Comparison of ENCODE assay signal across 10 cellular contexts in the genomic region with DNA sequence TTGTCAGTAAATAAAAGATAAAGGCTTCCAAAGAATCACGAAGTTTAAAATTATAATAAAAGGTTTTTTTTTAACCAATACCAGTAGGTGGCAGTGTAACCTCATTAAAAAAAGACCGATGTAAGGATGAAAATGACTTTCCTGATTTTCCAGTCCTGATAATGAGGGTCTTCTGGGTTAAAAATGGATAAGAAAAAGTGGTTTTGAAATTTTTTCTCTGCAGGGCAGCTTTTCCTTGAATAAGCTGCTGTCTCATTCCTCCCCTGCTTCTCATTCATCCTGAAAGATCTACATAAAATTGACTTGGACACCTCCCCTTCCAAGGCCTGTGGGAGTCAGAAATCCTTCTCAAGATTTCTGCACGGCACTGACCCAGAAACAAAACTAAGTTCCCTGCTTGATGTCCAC. TPM values are rescaled to one million over a fixed set of nuclear protein-coding genes. Genes with fewer than 3 reads are reported as not detected.
DNase-seq lines count a peak whose midpoint lies in the region; ATAC-seq, FAIRE-seq and TF ChIP-seq lines count a peak whose summit lies in the region.
"Had no signal": no experiment of that assay in that cellular context is flagged by ENCODE, and none has a peak within 500 bp of the region (broad histone marks: within the 10 kb centered on the region; RNA-seq: fewer than 3 reads in every experiment).

No MANE protein-coding gene starts in this region.

- H3K36me3 Mint-ChIP-seq in activated T-helper 17 cell treated with anti-CD3 and anti-CD28 coated beads, Interleukin-2, amount 50 U/mL, for 72 hours (ENCODE audit: low read depth): no peaks in the 10 kb centered on the region

- no peaks in the 10 kb centered on the region for H3K27me3 ChIP-seq in suprapubic skin

- no peak overlapping the region for H3K4me3 ChIP-seq in suprapubic skin

- no peaks in the 10 kb centered on the region for H3K27me3 Mint-ChIP-seq in activated T-helper 17 cell treated with anti-CD3 and anti-CD28 coated beads, Interleukin-2, amount 50 U/mL, for 72 hours
- H3K27me3 Mint-ChIP-seq: IgD-negative memory B cell had no signal

- in situ Hi-C loops in Caki2 (cut with HindIII; ENCODE audit: low pct_unique_long_range_greater_than_20kb, low sequenced_read_pairs): no loop called here

- ATAC-seq in activated T-helper 17 cell treated with anti-CD3 and anti-CD28 coated beads, Interleukin-2, amount 50 U/mL, for 72 hours (replicated peaks): no peak
- no peak for ATAC-seq in HG02870 (IDR thresholded peaks at IDR 0.05; ENCODE audit: unreplicated experiment)

- H3K4me1 Mint-ChIP-seq in activated T-helper 17 cell treated with anti-CD3 and anti-CD28 coated beads, Interleukin-2, amount 50 U/mL, for 72 hours: no peaks in the 10 kb centered on the region

- no peak overlapping the region for H3K27ac Mint-ChIP-seq in activated T-helper 17 cell treated with anti-CD3 and anti-CD28 coated beads, Interleukin-2, amount 50 U/mL, for 72 hours
- H3K27ac Mint-ChIP-seq: IgD-negative memory B cell had no signal

- FAIRE-seq in GM12891 (lab: Jason Lieb, UNC): no peak
- FAIRE-seq: keratinocyte had no signal

- no peak for TF ChIP-seq POLR2A in suprapubic skin (IDR thresholded peaks at IDR 0.05)
- TF ChIP-seq POLR2A in GM12891 (IDR thresholded peaks at IDR 0.05; ENCODE audit: low read depth, low read length): no peak

- no peak overlapping the region for H3K27ac ChIP-seq in suprapubic skin

- no peaks in the 10 kb centered on the region for H3K9me3 ChIP-seq in suprapubic skin

- peak; percentile 3 to 16 for TF ChIP-seq CTCF in suprapubic skin (IDR thresholded peaks at IDR 0.05)

- H3K36me3 ChIP-seq in suprapubic skin: no peaks in the 10 kb centered on the region

- H3K9me3 Mint-ChIP-seq in activated T-helper 17 cell treated with anti-CD3 and anti-CD28 coated beads, Interleukin-2, amount 50 U/mL, for 72 hours: peaks cover 3% of the 10 kb centered on the region

- peak; percentile 17 for DNase-seq in Caki2 (ENCODE audit: low read depth)
- DNase-seq in SHP77 (lab: John Stamatoyannopoulos, UW): peak; percentile 26 to 35
- DNase-seq in glomerular endothelial cell (ENCODE audit: extremely low read depth, low read depth, low spot score): peak; percentile 16
- DNase-seq in suprapubic skin (ENCODE audit: low spot score in 2 of 2): no peak
- DNase-seq in GM12891 (ENCODE audit: insufficient read length, low spot score): no peak

- TF ChIP-seq RAD21 in Ishikawa (IDR thresholded peaks at IDR 0.05; ENCODE audit: low read depth): peak; percentile 46

- peaks cover 13% of the 10 kb centered on the region for H3K4me1 ChIP-seq in suprapubic skin

- H3K4me3 Mint-ChIP-seq in activated T-helper 17 cell treated with anti-CD3 and anti-CD28 coated beads, Interleukin-2, amount 50 U/mL, for 72 hours: no peak overlapping the region
- H3K4me3 Mint-ChIP-seq: IgD-negative memory B cell had no signal

- no peak for TF ChIP-seq EP300 in Ishikawa (IDR thresholded peaks at IDR 0.05; ENCODE audit: borderline replicate concordance)
- no peak for TF ChIP-seq EP300 in suprapubic skin (IDR thresholded peaks at IDR 0.05)

- WGBS in suprapubic skin: 12% methylated on average over 3 of the region's 3 CpGs

TF ChIP-seq in Ishikawa, 13 proteins besides CTCF, POLR2A, EP300 and RAD21:
- TF ChIP-seq, protein P1, sequence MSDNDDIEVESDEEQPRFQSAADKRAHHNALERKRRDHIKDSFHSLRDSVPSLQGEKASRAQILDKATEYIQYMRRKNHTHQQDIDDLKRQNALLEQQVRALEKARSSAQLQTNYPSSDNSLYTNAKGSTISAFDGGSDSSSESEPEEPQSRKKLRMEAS (IDR thresholded peaks at IDR 0.05): no peak
- TF ChIP-seq CEBPB (IDR thresholded peaks at IDR 0.05): no peak
- TF ChIP-seq, protein P2, sequence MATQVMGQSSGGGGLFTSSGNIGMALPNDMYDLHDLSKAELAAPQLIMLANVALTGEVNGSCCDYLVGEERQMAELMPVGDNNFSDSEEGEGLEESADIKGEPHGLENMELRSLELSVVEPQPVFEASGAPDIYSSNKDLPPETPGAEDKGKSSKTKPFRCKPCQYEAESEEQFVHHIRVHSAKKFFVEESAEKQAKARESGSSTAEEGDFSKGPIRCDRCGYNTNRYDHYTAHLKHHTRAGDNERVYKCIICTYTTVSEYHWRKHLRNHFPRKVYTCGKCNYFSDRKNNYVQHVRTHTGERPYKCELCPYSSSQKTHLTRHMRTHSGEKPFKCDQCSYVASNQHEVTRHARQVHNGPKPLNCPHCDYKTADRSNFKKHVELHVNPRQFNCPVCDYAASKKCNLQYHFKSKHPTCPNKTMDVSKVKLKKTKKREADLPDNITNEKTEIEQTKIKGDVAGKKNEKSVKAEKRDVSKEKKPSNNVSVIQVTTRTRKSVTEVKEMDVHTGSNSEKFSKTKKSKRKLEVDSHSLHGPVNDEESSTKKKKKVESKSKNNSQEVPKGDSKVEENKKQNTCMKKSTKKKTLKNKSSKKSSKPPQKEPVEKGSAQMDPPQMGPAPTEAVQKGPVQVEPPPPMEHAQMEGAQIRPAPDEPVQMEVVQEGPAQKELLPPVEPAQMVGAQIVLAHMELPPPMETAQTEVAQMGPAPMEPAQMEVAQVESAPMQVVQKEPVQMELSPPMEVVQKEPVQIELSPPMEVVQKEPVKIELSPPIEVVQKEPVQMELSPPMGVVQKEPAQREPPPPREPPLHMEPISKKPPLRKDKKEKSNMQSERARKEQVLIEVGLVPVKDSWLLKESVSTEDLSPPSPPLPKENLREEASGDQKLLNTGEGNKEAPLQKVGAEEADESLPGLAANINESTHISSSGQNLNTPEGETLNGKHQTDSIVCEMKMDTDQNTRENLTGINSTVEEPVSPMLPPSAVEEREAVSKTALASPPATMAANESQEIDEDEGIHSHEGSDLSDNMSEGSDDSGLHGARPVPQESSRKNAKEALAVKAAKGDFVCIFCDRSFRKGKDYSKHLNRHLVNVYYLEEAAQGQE (IDR thresholded peaks at IDR 0.05; ENCODE audit: low read depth): no peak

TF ChIP-seq in GM12891, 5 proteins besides CTCF, POLR2A, EP300 and RAD21:
- TF ChIP-seq TAF1 (IDR thresholded peaks at IDR 0.05; ENCODE audit: low read depth, low read length) (no peak), PAX5 (IDR thresholded peaks at IDR 0.05; ENCODE audit: insufficient read depth, low read length, severe bottlenecking) (no peak)

RNA-seq across cellular contexts. Expression of a gene that starts 58.9 kb away (rescaled TPM):
- total RNA-seq in Caki2 (2014; rRNA removed; shearing (Covaris generic); ENCODE audit: low replicate concordance): 3.2 and 15.3 TPM in 2 replicates
- 5.5 and 7.8 TPM in 2 replicates for total RNA-seq in glomerular endothelial cell
- 10 to 100 TPM; 12.4 to 23.7 (median 15.3) TPM for total RNA-seq in suprapubic skin
- total RNA-seq in activated T-helper 17 cell treated with anti-CD3 and anti-CD28 coated beads, Interleukin-2, amount 50 U/mL, for 72 hours: 10 to 100 TPM; 15.8 to 19.1 TPM
- polyA plus RNA-seq in GM12891 (2012; ENCODE audit: low read depth, missing spikeins): 11.2 TPM

Comparison
In these comparisons a context has a peak if more than half of its experiments do, and no peak if none do; other contexts are left out.
1. DNase-seq: peak in Caki2 (single experiment), SHP77 (2 of 2) and glomerular endothelial cell (single experiment); none in suprapubic skin (0 of 2) and GM12891 (single experiment).